In the genomic region with DNA sequence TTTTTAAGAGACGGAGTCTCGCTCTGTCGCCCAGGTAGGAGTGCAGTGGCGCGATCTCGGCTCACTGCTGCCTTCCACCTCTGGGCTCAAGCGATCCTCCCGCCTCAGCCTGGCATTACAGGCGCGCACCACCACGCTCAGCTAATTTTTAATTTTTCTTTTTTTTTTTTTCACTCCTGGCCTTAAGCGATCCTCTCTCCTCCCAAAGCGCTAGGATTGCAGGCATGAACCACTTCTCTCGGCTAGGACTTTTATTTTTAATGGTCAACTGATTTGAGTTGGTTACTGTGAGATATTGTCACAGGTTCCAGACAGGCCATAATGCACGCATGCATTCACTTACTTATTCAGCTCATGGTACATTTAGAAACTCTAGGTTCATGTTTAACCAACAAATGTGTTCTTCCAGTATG, we compare ENCODE assay signal across 1 cellular context.
TF ChIP-seq lines count a peak whose summit lies in the region.

No MANE protein-coding gene starts in this region.

TF ChIP-seq in K562, 482 proteins besides CTCF, POLR2A, EP300 and RAD21 (continued from another document and continues in another):
- TF ChIP-seq, protein P1, sequence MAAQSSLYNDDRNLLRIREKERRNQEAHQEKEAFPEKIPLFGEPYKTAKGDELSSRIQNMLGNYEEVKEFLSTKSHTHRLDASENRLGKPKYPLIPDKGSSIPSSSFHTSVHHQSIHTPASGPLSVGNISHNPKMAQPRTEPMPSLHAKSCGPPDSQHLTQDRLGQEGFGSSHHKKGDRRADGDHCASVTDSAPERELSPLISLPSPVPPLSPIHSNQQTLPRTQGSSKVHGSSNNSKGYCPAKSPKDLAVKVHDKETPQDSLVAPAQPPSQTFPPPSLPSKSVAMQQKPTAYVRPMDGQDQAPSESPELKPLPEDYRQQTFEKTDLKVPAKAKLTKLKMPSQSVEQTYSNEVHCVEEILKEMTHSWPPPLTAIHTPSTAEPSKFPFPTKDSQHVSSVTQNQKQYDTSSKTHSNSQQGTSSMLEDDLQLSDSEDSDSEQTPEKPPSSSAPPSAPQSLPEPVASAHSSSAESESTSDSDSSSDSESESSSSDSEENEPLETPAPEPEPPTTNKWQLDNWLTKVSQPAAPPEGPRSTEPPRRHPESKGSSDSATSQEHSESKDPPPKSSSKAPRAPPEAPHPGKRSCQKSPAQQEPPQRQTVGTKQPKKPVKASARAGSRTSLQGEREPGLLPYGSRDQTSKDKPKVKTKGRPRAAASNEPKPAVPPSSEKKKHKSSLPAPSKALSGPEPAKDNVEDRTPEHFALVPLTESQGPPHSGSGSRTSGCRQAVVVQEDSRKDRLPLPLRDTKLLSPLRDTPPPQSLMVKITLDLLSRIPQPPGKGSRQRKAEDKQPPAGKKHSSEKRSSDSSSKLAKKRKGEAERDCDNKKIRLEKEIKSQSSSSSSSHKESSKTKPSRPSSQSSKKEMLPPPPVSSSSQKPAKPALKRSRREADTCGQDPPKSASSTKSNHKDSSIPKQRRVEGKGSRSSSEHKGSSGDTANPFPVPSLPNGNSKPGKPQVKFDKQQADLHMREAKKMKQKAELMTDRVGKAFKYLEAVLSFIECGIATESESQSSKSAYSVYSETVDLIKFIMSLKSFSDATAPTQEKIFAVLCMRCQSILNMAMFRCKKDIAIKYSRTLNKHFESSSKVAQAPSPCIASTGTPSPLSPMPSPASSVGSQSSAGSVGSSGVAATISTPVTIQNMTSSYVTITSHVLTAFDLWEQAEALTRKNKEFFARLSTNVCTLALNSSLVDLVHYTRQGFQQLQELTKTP (IDR thresholded peaks at IDR 0.05; ENCODE audit: low read depth in 1 of 2, partially characterized antibody in 2 of 2): peak in 1 of 2 experiments; percentile 35
- no peak for TF ChIP-seq ZNF586 (CRISPR knock-in tag; conservative IDR thresholded peaks at IDR 0.05)
- TF ChIP-seq HDAC2 (IDR thresholded peaks at IDR 0.05): 0 out of 2 replicates have a peak, but pooled peaks have one; percentile 32
- TF ChIP-seq ZBTB1 (CRISPR knock-in tag; IDR thresholded peaks at IDR 0.05; ENCODE audit: borderline replicate concordance, low read depth): no peak
- 0 out of 2 replicates have a peak, but pooled peaks have one; percentile 60 for TF ChIP-seq LARP7 (IDR thresholded peaks at IDR 0.05)
- TF ChIP-seq CCNT2 (IDR thresholded peaks at IDR 0.05; ENCODE audit: borderline replicate concordance, extremely low read depth, insufficient read length, low read depth, low read length): no peak
- TF ChIP-seq SREBF1 (IDR thresholded peaks at IDR 0.05; ENCODE audit: borderline replicate concordance, low read depth, low read length): no peak
- no peak for TF ChIP-seq ATF7 (IDR thresholded peaks at IDR 0.05)
- TF ChIP-seq CBFB (CRISPR knock-in tag; IDR thresholded peaks at IDR 0.05): no peak
- TF ChIP-seq GTF2A2 (tag; IDR thresholded peaks at IDR 0.05): no peak
- TF ChIP-seq ZNF121 (CRISPR knock-in tag; conservative IDR thresholded peaks at IDR 0.05): no peak
- no peak for TF ChIP-seq ZNF431 (CRISPR knock-in tag; IDR thresholded peaks at IDR 0.05)
- TF ChIP-seq, protein P2, sequence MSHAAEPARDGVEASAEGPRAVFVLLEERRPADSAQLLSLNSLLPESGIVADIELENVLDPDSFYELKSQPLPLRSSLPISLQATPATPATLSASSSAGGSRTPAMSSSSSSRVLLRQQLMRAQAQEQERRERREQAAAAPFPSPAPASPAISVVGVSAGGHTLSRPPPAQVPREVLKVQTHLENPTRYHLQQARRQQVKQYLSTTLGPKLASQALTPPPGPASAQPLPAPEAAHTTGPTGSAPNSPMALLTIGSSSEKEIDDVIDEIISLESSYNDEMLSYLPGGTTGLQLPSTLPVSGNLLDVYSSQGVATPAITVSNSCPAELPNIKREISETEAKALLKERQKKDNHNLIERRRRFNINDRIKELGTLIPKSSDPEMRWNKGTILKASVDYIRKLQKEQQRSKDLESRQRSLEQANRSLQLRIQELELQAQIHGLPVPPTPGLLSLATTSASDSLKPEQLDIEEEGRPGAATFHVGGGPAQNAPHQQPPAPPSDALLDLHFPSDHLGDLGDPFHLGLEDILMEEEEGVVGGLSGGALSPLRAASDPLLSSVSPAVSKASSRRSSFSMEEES (CRISPR knock-in tag; IDR thresholded peaks at IDR 0.05): no peak
- 0 out of 2 replicates have a peak, but pooled peaks have one; percentile 39 for TF ChIP-seq FOSL1 (tag; conservative IDR thresholded peaks at IDR 0.05)
- peak in 1 of 2 experiments; percentile 58; a peak in 1 of 4 replicates for TF ChIP-seq ARNT (IDR thresholded peaks at IDR 0.05)
- TF ChIP-seq RNF219 (CRISPR knock-in tag; IDR thresholded peaks at IDR 0.05): no peak
- no peak for TF ChIP-seq JUN (IDR thresholded peaks at IDR 0.05; ENCODE audit: borderline replicate concordance, low read depth, low read length)
- no peak for TF ChIP-seq JUN (CRISPR knock-in tag; IDR thresholded peaks at IDR 0.05; ENCODE audit: borderline replicate concordance)
- TF ChIP-seq, protein P3, sequence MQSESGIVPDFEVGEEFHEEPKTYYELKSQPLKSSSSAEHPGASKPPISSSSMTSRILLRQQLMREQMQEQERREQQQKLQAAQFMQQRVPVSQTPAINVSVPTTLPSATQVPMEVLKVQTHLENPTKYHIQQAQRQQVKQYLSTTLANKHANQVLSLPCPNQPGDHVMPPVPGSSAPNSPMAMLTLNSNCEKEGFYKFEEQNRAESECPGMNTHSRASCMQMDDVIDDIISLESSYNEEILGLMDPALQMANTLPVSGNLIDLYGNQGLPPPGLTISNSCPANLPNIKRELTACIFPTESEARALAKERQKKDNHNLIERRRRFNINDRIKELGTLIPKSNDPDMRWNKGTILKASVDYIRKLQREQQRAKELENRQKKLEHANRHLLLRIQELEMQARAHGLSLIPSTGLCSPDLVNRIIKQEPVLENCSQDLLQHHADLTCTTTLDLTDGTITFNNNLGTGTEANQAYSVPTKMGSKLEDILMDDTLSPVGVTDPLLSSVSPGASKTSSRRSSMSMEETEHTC (IDR thresholded peaks at IDR 0.05): no peak
- no peak for TF ChIP-seq ZFX (CRISPR knock-in tag; IDR thresholded peaks at IDR 0.05)
- TF ChIP-seq HDGF (IDR thresholded peaks at IDR 0.05): no peak; the same call in 1 of the 2 replicates
- TF ChIP-seq ZNF217 (CRISPR knock-in tag; IDR thresholded peaks at IDR 0.05): no peak
- TF ChIP-seq HMGXB4 (CRISPR knock-in tag; IDR thresholded peaks at IDR 0.05): peak; percentile 24; the same call in 1 of the 2 replicates
- TF ChIP-seq SLC30A9 (CRISPR knock-in tag; IDR thresholded peaks at IDR 0.05): no peak
- TF ChIP-seq NR4A1 (CRISPR knock-in tag; IDR thresholded peaks at IDR 0.05): no peak
- no peak for TF ChIP-seq NR4A1 (tag; IDR thresholded peaks at IDR 0.05)
- 0 out of 2 replicates have a peak, but pooled peaks have one; percentile 38 for TF ChIP-seq PTBP1 (IDR thresholded peaks at IDR 0.05; ENCODE audit: low read depth, low read length)
- TF ChIP-seq STAT5A (IDR thresholded peaks at IDR 0.05; ENCODE audit: borderline replicate concordance, low read length): no peak
- TF ChIP-seq, protein P4, sequence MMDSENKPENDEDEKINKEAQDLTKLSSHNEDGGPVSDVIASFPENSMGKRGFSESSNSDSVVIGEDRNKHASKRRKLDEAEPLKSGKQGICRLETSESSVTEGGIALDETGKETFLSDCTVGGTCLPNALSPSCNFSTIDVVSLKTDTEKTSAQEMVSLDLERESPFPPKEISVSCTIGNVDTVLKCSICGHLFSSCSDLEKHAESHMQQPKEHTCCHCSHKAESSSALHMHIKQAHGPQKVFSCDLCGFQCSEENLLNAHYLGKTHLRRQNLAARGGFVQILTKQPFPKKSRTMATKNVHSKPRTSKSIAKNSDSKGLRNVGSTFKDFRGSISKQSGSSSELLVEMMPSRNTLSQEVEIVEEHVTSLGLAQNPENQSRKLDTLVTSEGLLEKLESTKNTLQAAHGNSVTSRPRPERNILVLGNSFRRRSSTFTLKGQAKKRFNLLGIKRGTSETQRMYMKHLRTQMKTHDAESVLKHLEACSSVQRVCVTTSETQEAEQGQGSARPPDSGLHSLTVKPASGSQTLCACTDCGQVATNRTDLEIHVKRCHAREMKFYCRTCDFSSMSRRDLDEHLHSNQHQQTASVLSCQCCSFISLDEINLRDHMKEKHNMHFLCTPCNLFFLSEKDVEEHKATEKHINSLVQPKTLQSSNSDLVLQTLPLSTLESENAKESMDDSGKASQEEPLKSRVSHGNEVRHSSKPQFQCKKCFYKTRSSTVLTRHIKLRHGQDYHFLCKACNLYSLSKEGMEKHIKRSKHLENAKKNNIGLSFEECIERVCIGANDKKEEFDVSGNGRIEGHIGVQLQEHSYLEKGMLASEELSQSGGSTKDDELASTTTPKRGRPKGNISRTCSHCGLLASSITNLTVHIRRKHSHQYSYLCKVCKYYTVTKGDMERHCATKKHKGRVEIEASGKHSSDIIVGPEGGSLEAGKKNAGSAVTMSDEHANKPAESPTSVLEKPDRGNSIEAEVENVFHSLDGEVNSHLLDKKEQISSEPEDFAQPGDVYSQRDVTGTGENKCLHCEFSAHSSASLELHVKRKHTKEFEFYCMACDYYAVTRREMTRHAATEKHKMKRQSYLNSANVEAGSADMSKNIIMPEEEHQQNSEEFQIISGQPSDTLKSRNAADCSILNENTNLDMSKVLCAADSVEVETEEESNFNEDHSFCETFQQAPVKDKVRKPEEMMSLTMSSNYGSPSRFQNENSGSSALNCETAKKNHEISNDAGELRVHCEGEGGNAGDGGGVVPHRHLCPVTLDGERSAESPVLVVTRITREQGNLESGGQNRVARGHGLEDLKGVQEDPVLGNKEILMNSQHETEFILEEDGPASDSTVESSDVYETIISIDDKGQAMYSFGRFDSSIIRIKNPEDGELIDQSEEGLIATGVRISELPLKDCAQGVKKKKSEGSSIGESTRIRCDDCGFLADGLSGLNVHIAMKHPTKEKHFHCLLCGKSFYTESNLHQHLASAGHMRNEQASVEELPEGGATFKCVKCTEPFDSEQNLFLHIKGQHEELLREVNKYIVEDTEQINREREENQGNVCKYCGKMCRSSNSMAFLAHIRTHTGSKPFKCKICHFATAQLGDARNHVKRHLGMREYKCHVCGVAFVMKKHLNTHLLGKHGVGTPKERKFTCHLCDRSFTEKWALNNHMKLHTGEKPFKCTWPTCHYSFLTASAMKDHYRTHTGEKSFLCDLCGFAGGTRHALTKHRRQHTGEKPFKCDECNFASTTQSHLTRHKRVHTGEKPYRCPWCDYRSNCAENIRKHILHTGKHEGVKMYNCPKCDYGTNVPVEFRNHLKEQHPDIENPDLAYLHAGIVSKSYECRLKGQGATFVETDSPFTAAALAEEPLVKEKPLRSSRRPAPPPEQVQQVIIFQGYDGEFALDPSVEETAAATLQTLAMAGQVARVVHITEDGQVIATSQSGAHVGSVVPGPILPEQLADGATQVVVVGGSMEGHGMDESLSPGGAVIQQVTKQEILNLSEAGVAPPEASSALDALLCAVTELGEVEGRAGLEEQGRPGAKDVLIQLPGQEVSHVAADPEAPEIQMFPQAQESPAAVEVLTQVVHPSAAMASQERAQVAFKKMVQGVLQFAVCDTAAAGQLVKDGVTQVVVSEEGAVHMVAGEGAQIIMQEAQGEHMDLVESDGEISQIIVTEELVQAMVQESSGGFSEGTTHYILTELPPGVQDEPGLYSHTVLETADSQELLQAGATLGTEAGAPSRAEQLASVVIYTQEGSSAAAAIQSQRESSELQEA (IDR thresholded peaks at IDR 0.05; ENCODE audit: low read depth): peak; percentile 42; the same call in 1 of the 2 replicates
- TF ChIP-seq FUS (optimal IDR thresholded peaks at IDR 0.05; ENCODE audit: low read depth, low read length): no peak
- TF ChIP-seq ADNP (tag; IDR thresholded peaks at IDR 0.05): peak; percentile 84
- TF ChIP-seq ZC3H4 (CRISPR knock-in tag; IDR thresholded peaks at IDR 0.05; ENCODE audit: borderline replicate concordance): no peak
- TF ChIP-seq ZNF347 (CRISPR knock-in tag; IDR thresholded peaks at IDR 0.05; ENCODE audit: low read depth): no peak
- no peak for TF ChIP-seq MED1 (CRISPR knock-in tag; IDR thresholded peaks at IDR 0.05; ENCODE audit: borderline replicate concordance)
- TF ChIP-seq MYC (IDR thresholded peaks at IDR 0.05; ENCODE audit: low read depth, low read length): no peak
- no peak for TF ChIP-seq MYC (CRISPR knock-in tag; IDR thresholded peaks at IDR 0.05; ENCODE audit: borderline replicate concordance, low read depth)
- TF ChIP-seq E2F4 (CRISPR knock-in tag; IDR thresholded peaks at IDR 0.05; ENCODE audit: low read depth): no peak
